Comparison of ENCODE assay signal across 1 cellular context in genomic region chrX:95290455-95290854, GRCh38.
TF ChIP-seq lines count a peak whose summit lies in the region.

No MANE protein-coding gene starts in this region.

TF ChIP-seq in WTC11, 78 proteins besides CTCF, POLR2A, EP300 and RAD21 (continued from another document):
- TF ChIP-seq, protein P1, sequence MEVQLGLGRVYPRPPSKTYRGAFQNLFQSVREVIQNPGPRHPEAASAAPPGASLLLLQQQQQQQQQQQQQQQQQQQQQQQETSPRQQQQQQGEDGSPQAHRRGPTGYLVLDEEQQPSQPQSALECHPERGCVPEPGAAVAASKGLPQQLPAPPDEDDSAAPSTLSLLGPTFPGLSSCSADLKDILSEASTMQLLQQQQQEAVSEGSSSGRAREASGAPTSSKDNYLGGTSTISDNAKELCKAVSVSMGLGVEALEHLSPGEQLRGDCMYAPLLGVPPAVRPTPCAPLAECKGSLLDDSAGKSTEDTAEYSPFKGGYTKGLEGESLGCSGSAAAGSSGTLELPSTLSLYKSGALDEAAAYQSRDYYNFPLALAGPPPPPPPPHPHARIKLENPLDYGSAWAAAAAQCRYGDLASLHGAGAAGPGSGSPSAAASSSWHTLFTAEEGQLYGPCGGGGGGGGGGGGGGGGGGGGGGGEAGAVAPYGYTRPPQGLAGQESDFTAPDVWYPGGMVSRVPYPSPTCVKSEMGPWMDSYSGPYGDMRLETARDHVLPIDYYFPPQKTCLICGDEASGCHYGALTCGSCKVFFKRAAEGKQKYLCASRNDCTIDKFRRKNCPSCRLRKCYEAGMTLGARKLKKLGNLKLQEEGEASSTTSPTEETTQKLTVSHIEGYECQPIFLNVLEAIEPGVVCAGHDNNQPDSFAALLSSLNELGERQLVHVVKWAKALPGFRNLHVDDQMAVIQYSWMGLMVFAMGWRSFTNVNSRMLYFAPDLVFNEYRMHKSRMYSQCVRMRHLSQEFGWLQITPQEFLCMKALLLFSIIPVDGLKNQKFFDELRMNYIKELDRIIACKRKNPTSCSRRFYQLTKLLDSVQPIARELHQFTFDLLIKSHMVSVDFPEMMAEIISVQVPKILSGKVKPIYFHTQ (CRISPR knock-in tag; IDR thresholded peaks at IDR 0.05): no peak
- TF ChIP-seq ZNF512 (CRISPR knock-in tag; IDR thresholded peaks at IDR 0.05; ENCODE audit: borderline replicate concordance) (no peak), GTF2I (CRISPR knock-in tag; conservative IDR thresholded peaks at IDR 0.05) (no peak), ZNF416 (CRISPR knock-in tag; IDR thresholded peaks at IDR 0.05) (no peak), SOX15 (CRISPR knock-in tag; IDR thresholded peaks at IDR 0.05) (no peak), EMX1 (CRISPR knock-in tag; IDR thresholded peaks at IDR 0.05) (no peak), FOXP1 (CRISPR knock-in tag; IDR thresholded peaks at IDR 0.05; ENCODE audit: borderline replicate concordance) (no peak), ERG (CRISPR knock-in tag; IDR thresholded peaks at IDR 0.05) (no peak), TEAD4 (CRISPR knock-in tag; IDR thresholded peaks at IDR 0.05) (no peak)
- TF ChIP-seq, protein P2, sequence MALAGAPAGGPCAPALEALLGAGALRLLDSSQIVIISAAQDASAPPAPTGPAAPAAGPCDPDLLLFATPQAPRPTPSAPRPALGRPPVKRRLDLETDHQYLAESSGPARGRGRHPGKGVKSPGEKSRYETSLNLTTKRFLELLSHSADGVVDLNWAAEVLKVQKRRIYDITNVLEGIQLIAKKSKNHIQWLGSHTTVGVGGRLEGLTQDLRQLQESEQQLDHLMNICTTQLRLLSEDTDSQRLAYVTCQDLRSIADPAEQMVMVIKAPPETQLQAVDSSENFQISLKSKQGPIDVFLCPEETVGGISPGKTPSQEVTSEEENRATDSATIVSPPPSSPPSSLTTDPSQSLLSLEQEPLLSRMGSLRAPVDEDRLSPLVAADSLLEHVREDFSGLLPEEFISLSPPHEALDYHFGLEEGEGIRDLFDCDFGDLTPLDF (CRISPR knock-in tag; IDR thresholded peaks at IDR 0.05): no peak
- TF ChIP-seq, protein P3, sequence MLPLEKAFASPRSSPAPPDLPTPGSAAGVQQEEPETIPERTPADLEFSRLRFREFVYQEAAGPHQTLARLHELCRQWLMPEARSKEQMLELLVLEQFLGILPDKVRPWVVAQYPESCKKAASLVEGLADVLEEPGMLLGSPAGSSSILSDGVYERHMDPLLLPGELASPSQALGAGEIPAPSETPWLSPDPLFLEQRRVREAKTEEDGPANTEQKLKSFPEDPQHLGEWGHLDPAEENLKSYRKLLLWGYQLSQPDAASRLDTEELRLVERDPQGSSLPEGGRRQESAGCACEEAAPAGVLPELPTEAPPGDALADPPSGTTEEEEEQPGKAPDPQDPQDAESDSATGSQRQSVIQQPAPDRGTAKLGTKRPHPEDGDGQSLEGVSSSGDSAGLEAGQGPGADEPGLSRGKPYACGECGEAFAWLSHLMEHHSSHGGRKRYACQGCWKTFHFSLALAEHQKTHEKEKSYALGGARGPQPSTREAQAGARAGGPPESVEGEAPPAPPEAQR (CRISPR knock-in tag; IDR thresholded peaks at IDR 0.05): no peak
- TF ChIP-seq, protein P4, sequence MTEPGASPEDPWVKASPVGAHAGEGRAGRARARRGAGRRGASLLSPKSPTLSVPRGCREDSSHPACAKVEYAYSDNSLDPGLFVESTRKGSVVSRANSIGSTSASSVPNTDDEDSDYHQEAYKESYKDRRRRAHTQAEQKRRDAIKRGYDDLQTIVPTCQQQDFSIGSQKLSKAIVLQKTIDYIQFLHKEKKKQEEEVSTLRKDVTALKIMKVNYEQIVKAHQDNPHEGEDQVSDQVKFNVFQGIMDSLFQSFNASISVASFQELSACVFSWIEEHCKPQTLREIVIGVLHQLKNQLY (CRISPR knock-in tag; IDR thresholded peaks at IDR 0.05): no peak
- TF ChIP-seq, protein P5, sequence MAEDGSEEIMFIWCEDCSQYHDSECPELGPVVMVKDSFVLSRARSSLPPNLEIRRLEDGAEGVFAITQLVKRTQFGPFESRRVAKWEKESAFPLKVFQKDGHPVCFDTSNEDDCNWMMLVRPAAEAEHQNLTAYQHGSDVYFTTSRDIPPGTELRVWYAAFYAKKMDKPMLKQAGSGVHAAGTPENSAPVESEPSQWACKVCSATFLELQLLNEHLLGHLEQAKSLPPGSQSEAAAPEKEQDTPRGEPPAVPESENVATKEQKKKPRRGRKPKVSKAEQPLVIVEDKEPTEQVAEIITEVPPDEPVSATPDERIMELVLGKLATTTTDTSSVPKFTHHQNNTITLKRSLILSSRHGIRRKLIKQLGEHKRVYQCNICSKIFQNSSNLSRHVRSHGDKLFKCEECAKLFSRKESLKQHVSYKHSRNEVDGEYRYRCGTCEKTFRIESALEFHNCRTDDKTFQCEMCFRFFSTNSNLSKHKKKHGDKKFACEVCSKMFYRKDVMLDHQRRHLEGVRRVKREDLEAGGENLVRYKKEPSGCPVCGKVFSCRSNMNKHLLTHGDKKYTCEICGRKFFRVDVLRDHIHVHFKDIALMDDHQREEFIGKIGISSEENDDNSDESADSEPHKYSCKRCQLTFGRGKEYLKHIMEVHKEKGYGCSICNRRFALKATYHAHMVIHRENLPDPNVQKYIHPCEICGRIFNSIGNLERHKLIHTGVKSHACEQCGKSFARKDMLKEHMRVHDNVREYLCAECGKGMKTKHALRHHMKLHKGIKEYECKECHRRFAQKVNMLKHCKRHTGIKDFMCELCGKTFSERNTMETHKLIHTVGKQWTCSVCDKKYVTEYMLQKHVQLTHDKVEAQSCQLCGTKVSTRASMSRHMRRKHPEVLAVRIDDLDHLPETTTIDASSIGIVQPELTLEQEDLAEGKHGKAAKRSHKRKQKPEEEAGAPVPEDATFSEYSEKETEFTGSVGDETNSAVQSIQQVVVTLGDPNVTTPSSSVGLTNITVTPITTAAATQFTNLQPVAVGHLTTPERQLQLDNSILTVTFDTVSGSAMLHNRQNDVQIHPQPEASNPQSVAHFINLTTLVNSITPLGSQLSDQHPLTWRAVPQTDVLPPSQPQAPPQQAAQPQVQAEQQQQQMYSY (CRISPR knock-in tag; IDR thresholded peaks at IDR 0.05): no peak
